Comparison of ENCODE assay signal across 1 cellular context in genomic region chr19:1904385-1905070, GRCh38.
TF ChIP-seq lines count a peak whose summit lies in the region.

No MANE protein-coding gene starts in this region.

TF ChIP-seq in K562, 482 proteins besides CTCF, POLR2A, EP300 and RAD21 (continued from another document):
- TF ChIP-seq HMG20A (CRISPR knock-in tag; conservative IDR thresholded peaks at IDR 0.05), result no peak
- TF ChIP-seq SLC30A9 (CRISPR knock-in tag; IDR thresholded peaks at IDR 0.05), result no peak
- no peak for TF ChIP-seq ZNF79 (CRISPR knock-in tag; IDR thresholded peaks at IDR 0.05; ENCODE audit: low read depth)
- TF ChIP-seq ARID1B (IDR thresholded peaks at IDR 0.05), result 0 out of 2 replicates have a peak, but pooled peaks have one; percentile 30
- TF ChIP-seq, protein P1, sequence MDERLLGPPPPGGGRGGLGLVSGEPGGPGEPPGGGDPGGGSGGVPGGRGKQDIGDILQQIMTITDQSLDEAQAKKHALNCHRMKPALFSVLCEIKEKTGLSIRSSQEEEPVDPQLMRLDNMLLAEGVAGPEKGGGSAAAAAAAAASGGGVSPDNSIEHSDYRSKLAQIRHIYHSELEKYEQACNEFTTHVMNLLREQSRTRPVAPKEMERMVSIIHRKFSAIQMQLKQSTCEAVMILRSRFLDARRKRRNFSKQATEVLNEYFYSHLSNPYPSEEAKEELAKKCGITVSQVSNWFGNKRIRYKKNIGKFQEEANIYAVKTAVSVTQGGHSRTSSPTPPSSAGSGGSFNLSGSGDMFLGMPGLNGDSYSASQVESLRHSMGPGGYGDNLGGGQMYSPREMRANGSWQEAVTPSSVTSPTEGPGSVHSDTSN (CRISPR knock-in tag; IDR thresholded peaks at IDR 0.05; ENCODE audit: low read depth), result no peak
- TF ChIP-seq, protein P1 (tag; conservative IDR thresholded peaks at IDR 0.05; ENCODE audit: low read depth), result peak; percentile 77
- TF ChIP-seq ZZZ3 (IDR thresholded peaks at IDR 0.05), result no peak
- no peak for TF ChIP-seq E2F3 (CRISPR knock-in tag; IDR thresholded peaks at IDR 0.05)
